ENCODE assay signal across 1 cellular context in genomic region chr10:79078367-79079073, GRCh38.
TF ChIP-seq lines count a peak whose summit lies in the region.

No MANE protein-coding gene starts in this region.

TF ChIP-seq in K562, 482 proteins besides CTCF, POLR2A, EP300 and RAD21 (continued from another document):
- TF ChIP-seq, protein P1, sequence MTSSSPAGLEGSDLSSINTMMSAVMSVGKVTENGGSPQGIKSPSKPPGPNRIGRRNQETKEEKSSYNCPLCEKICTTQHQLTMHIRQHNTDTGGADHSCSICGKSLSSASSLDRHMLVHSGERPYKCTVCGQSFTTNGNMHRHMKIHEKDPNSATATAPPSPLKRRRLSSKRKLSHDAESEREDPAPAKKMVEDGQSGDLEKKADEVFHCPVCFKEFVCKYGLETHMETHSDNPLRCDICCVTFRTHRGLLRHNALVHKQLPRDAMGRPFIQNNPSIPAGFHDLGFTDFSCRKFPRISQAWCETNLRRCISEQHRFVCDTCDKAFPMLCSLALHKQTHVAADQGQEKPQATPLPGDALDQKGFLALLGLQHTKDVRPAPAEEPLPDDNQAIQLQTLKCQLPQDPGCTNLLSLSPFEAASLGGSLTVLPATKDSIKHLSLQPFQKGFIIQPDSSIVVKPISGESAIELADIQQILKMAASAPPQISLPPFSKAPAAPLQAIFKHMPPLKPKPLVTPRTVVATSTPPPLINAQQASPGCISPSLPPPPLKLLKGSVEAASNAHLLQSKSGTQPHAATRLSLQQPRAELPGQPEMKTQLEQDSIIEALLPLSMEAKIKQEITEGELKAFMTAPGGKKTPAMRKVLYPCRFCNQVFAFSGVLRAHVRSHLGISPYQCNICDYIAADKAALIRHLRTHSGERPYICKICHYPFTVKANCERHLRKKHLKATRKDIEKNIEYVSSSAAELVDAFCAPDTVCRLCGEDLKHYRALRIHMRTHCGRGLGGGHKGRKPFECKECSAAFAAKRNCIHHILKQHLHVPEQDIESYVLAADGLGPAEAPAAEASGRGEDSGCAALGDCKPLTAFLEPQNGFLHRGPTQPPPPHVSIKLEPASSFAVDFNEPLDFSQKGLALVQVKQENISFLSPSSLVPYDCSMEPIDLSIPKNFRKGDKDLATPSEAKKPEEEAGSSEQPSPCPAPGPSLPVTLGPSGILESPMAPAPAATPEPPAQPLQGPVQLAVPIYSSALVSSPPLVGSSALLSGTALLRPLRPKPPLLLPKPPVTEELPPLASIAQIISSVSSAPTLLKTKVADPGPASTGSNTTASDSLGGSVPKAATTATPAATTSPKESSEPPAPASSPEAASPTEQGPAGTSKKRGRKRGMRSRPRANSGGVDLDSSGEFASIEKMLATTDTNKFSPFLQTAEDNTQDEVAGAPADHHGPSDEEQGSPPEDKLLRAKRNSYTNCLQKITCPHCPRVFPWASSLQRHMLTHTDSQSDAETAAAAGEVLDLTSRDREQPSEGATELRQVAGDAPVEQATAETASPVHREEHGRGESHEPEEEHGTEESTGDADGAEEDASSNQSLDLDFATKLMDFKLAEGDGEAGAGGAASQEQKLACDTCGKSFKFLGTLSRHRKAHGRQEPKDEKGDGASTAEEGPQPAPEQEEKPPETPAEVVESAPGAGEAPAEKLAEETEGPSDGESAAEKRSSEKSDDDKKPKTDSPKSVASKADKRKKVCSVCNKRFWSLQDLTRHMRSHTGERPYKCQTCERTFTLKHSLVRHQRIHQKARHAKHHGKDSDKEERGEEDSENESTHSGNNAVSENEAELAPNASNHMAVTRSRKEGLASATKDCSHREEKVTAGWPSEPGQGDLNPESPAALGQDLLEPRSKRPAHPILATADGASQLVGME (CRISPR knock-in tag; IDR thresholded peaks at IDR 0.05), result no peak
- TF ChIP-seq, protein P2, sequence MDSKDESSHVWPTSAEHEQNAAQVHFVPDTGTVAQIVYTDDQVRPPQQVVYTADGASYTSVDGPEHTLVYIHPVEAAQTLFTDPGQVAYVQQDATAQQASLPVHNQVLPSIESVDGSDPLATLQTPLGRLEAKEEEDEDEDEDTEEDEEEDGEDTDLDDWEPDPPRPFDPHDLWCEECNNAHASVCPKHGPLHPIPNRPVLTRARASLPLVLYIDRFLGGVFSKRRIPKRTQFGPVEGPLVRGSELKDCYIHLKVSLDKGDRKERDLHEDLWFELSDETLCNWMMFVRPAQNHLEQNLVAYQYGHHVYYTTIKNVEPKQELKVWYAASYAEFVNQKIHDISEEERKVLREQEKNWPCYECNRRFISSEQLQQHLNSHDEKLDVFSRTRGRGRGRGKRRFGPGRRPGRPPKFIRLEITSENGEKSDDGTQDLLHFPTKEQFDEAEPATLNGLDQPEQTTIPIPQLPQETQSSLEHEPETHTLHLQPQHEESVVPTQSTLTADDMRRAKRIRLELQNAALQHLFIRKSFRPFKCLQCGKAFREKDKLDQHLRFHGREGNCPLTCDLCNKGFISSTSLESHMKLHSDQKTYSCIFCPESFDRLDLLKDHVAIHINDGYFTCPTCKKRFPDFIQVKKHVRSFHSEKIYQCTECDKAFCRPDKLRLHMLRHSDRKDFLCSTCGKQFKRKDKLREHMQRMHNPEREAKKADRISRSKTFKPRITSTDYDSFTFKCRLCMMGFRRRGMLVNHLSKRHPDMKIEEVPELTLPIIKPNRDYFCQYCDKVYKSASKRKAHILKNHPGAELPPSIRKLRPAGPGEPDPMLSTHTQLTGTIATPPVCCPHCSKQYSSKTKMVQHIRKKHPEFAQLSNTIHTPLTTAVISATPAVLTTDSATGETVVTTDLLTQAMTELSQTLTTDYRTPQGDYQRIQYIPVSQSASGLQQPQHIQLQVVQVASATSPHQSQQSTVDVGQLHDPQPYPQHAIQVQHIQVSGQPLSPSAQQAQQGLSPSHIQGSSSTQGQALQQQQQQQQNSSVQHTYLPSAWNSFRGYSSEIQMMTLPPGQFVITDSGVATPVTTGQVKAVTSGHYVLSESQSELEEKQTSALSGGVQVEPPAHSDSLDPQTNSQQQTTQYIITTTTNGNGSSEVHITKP (IDR thresholded peaks at IDR 0.05; ENCODE audit: partially characterized antibody), result peak; percentile 45
